Comparison of ENCODE assay signal across 20 cellular contexts in genomic region chr12:52188658-52189057, GRCh38. TPM values are rescaled to one million over a fixed set of nuclear protein-coding genes. Genes with fewer than 3 reads are reported as not detected.
"Had no signal": no experiment of that assay in that cellular context is flagged by ENCODE, and none has a peak within 500 bp of the region (broad histone marks: within the 10 kb centered on the region; RNA-seq: fewer than 3 reads in every experiment).

No MANE protein-coding gene starts in this region.

- H3K4me1 ChIP-seq: right lobe of liver had no signal

- H3K27ac ChIP-seq: adrenal gland, neutrophil, right lobe of liver, upper lobe of right lung had no signal

- H3K36me3 Mint-ChIP-seq: activated naive CD4-positive, alpha-beta T cell treated with anti-CD3 and anti-CD28 coated beads, Interleukin-2, amount 10 ng/mL, durations not matched to agents 7 days and 5 days; immature natural killer cell; naive thymus-derived CD4-positive, alpha-beta T cell had no signal

- H3K36me3 ChIP-seq: adrenal gland, neutrophil, right lobe of liver, upper lobe of right lung had no signal

- H3K9me3 Mint-ChIP-seq: activated CD4-positive, alpha-beta T cell treated with anti-CD3 and anti-CD28 coated beads, Interleukin-2, amount 10 ng/mL, durations not matched to agents 7 days and 5 days; activated naive CD4-positive, alpha-beta T cell treated with anti-CD3 and anti-CD28 coated beads, Interleukin-2, amount 10 ng/mL, durations not matched to agents 7 days and 5 days; activated T-helper 2 cell treated with anti-CD3 and anti-CD28 coated beads, Interferon-gamma antibody, Interleukin-2, Interleukin-4, amounts not matched to agents 10 μg/mL and 5 μg/mL and 100 μg/mL, durations not matched to agents 14 hours and 24 hours and 36 hours; endodermal cell; immature natural killer cell; naive thymus-derived CD4-positive, alpha-beta T cell had no signal

- H3K9me3 ChIP-seq: adrenal gland, neutrophil, right lobe of liver, upper lobe of right lung had no signal

- H3K27me3 ChIP-seq: adrenal gland, neutrophil, right lobe of liver, upper lobe of right lung had no signal

- H3K27ac Mint-ChIP-seq: activated CD4-positive, alpha-beta T cell treated with anti-CD3 and anti-CD28 coated beads, Interleukin-2, amount 10 ng/mL, durations not matched to agents 7 days and 5 days; activated naive CD4-positive, alpha-beta T cell treated with anti-CD3 and anti-CD28 coated beads, Interleukin-2, amount 10 ng/mL, durations not matched to agents 7 days and 5 days; activated T-helper 2 cell treated with anti-CD3 and anti-CD28 coated beads, Interferon-gamma antibody, Interleukin-2, Interleukin-4, amounts not matched to agents 10 μg/mL and 5 μg/mL and 100 μg/mL, durations not matched to agents 14 hours and 24 hours and 36 hours; endodermal cell; immature natural killer cell; naive thymus-derived CD4-positive, alpha-beta T cell had no signal

- H3K4me3 ChIP-seq: adrenal gland, lung, right lobe of liver, upper lobe of right lung had no signal

- H3K4me3 Mint-ChIP-seq: activated CD4-positive, alpha-beta T cell treated with anti-CD3 and anti-CD28 coated beads, Interleukin-2, amount 10 ng/mL, durations not matched to agents 7 days and 5 days; activated naive CD4-positive, alpha-beta T cell treated with anti-CD3 and anti-CD28 coated beads, Interleukin-2, amount 10 ng/mL, durations not matched to agents 7 days and 5 days; endodermal cell; immature natural killer cell; naive thymus-derived CD4-positive, alpha-beta T cell had no signal

- H3K4me1 Mint-ChIP-seq: immature natural killer cell had no signal

- DNase-seq: activated CD4-positive, alpha-beta T cell treated with anti-CD3 and anti-CD28 coated beads, Interleukin-2, amount 10 ng/mL, durations not matched to agents 7 days and 5 days; activated CD4-positive, CD25-positive, alpha-beta regulatory T cell; activated CD8-positive, alpha-beta memory T cell treated with anti-CD3 and anti-CD28 coated beads for 24 hours; activated naive CD4-positive, alpha-beta T cell treated with anti-CD3 and anti-CD28 coated beads, Interleukin-2, amount 10 ng/mL, durations not matched to agents 7 days and 5 days; adrenal gland; caudate nucleus; dermis blood vessel endothelial cell; endodermal cell; immature natural killer cell; left cardiac atrium; naive thymus-derived CD4-positive, alpha-beta T cell; right lobe of liver; stimulated activated CD4-positive, alpha-beta T cell treated with anti-CD3 and anti-CD28 coated beads, Interleukin-12 subunit alpha, Interleukin-12 subunit beta, amount 100 ng/mL, for 4 hours; stimulated activated naive CD4-positive, alpha-beta T cell treated with Interleukin-2 at 50 U/mL for 16 hours; upper lobe of right lung had no signal

RNA-seq across cellular contexts. Expression of gene KRT80, which starts 3.2 kb away (rescaled TPM):
- total RNA-seq: activated CD4-positive, alpha-beta T cell treated with anti-CD3 and anti-CD28 coated beads, Interleukin-2, amount 10 ng/mL, durations not matched to agents 7 days and 5 days; activated T-helper 2 cell treated with anti-CD3 and anti-CD28 coated beads, Interferon-gamma antibody, Interleukin-2, Interleukin-4, amounts not matched to agents 10 μg/mL and 5 μg/mL and 100 μg/mL, durations not matched to agents 14 hours and 24 hours and 36 hours; mononuclear cell; T-helper 2 cell treated with Interferon-gamma antibody and Interleukin-4, amounts not matched to agents 100 ng/mL and 5 ng/mL, for 36 hours had no signal
- polyA plus RNA-seq: immature natural killer cell; naive thymus-derived CD4-positive, alpha-beta T cell had no signal

RNA-seq across cellular contexts. Expression of gene KRT7, which starts 44.4 kb away (rescaled TPM):
- total RNA-seq: mononuclear cell had no signal
- polyA plus RNA-seq: immature natural killer cell; naive thymus-derived CD4-positive, alpha-beta T cell had no signal
